1 cellular context compared by ENCODE assay signal in genomic region chr6:87686636-87687205, GRCh38.
TF ChIP-seq lines count a peak whose summit lies in the region.

No MANE protein-coding gene starts in this region.

TF ChIP-seq in HepG2, 621 proteins besides CTCF, POLR2A, EP300 and RAD21:
- peak; percentile 51; the same call in 1 of the 2 replicates for TF ChIP-seq ZBTB33 (CRISPR knock-in tag; IDR thresholded peaks at IDR 0.05)
- 0 out of 2 replicates have a peak, but pooled peaks have one; percentile 56 for TF ChIP-seq ZNF101 (CRISPR knock-in tag; IDR thresholded peaks at IDR 0.05; ENCODE audit: borderline replicate concordance, low read depth)
- 0 out of 2 replicates have a peak, but pooled peaks have one; percentile 34 for TF ChIP-seq ZNF362 (CRISPR knock-in tag; IDR thresholded peaks at IDR 0.05; ENCODE audit: borderline replicate concordance)
- TF ChIP-seq RARA (CRISPR knock-in tag; IDR thresholded peaks at IDR 0.05), result peak; percentile 29; the same call in 1 of the 2 replicates
- TF ChIP-seq NR2C2 (CRISPR knock-in tag; IDR thresholded peaks at IDR 0.05; ENCODE audit: borderline replicate concordance), result 0 out of 2 replicates have a peak, but pooled peaks have one; percentile 22
